In the genomic region with DNA sequence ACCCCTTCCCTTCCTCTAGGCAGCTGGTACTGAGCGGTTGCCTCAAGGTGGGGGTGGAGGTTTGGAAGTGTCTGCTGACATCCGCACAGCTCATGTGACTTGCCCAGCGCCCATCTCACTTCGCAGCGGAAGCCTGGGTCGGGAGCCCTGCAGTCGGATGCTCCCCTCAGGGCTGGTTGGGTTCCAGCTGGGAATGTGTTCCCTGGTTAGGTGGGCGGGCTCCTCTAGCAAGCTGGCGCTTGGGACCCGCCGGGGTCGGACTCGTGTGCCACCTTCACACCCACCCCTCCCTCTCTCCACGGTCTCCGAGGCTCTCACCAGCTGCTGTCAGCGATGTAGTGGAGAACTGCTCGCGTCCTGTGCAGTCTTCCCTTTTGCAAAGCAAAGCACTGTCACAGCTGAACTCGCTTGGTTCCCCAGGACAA, we compare ENCODE assay signal across 8 cellular contexts. TPM values are rescaled to one million over a fixed set of nuclear protein-coding genes. Genes with fewer than 3 reads are reported as not detected.
DNase-seq lines count a peak whose midpoint lies in the region; ATAC-seq lines count a peak whose summit lies in the region.

No MANE protein-coding gene starts in this region.

- ATAC-seq in right cardiac atrium, result peak; percentile 30 to 31
- ATAC-seq in HG03095 (IDR thresholded peaks at IDR 0.05; ENCODE audit: unreplicated experiment), result no peak
- ATAC-seq in GM18907 (IDR thresholded peaks at IDR 0.05; ENCODE audit: unreplicated experiment), result no peak

- H3K4me3 ChIP-seq in right cardiac atrium (ENCODE audit: low read length) (peak overlapping the region; percentile 17), thymus (ENCODE audit: low read length) (peak overlapping the region; percentile 36)

- WGBS in right cardiac atrium, result 21% methylated on average over 19 of the region's 19 CpGs
- 26% methylated on average over 19 of the region's 19 CpGs for WGBS in thymus

- H3K4me1 ChIP-seq in right cardiac atrium (ENCODE audit: control insufficient read depth, insufficient read depth, low read length) (peaks cover 18% of the 10 kb centered on the region), thymus (ENCODE audit: control insufficient read depth, insufficient read depth, low read length) (peaks cover 38% of the 10 kb centered on the region)

- intact Hi-C loops in right cardiac atrium (cut with DNase I), result no loop called here

- peaks cover 20% of the 10 kb centered on the region for H3K36me3 ChIP-seq in thymus (ENCODE audit: control insufficient read depth, insufficient read depth)

- H3K27ac ChIP-seq in right cardiac atrium (ENCODE audit: low read length), result peak overlapping the region; percentile 4
- H3K27ac ChIP-seq in thymus (ENCODE audit: low read depth), result peak overlapping the region; percentile 80

- peak; percentile 48 for DNase-seq in activated gamma-delta T cell treated with Interleukin-2 at 50 U/mL for 16 hours
- no peak for DNase-seq in activated gamma-delta T cell (lab: John Stamatoyannopoulos, UW)
- peak; percentile 69 for DNase-seq in activated effector memory CD4-positive, alpha-beta T cell treated with anti-CD3 and anti-CD28 coated beads, Interleukin-2, amount 50 U/mL, for 16 hours
- DNase-seq in right cardiac atrium, result no peak
- DNase-seq in GM19240 (ENCODE audit: insufficient read length, low spot score), result no peak

- H3K27me3 ChIP-seq in right cardiac atrium (ENCODE audit: control insufficient read depth, insufficient read depth), result no peaks in the 10 kb centered on the region
- H3K27me3 ChIP-seq in thymus (ENCODE audit: control insufficient read depth, insufficient read depth), result no peaks in the 10 kb centered on the region

- no peaks in the 10 kb centered on the region for H3K9me3 ChIP-seq in right cardiac atrium (ENCODE audit: control insufficient read depth, low read length)
- H3K9me3 ChIP-seq in thymus (ENCODE audit: control insufficient read depth), result no peaks in the 10 kb centered on the region

RNA-seq across cellular contexts. Expression of a gene that starts 10.2 kb away (rescaled TPM):
- 10 to 100 TPM; 16.5 to 24.9 (median 18.9) TPM for total RNA-seq in right cardiac atrium
- polyA plus RNA-seq in right cardiac atrium (23.4 TPM), thymus (39.3 TPM)

RNA-seq across cellular contexts. Expression of a gene that starts 24.2 kb away (rescaled TPM):
- total RNA-seq in right cardiac atrium, result 10 to 100 TPM; 10.9 to 15.0 (median 12.8) TPM
- 27.9 TPM for polyA plus RNA-seq in right cardiac atrium
- 32.3 TPM for polyA plus RNA-seq in thymus

RNA-seq across cellular contexts. Expression of a gene that starts 26.9 kb away (rescaled TPM):
- under 1 TPM in 3 of 4 donors, not detected in 1; 0.25 to 0.35 (median 0.29) TPM for total RNA-seq in right cardiac atrium
- polyA plus RNA-seq in right cardiac atrium (0.25 TPM), thymus (2.9 TPM)

RNA-seq across cellular contexts. Expression of a gene that starts 57.6 kb away (rescaled TPM):
- under 1 TPM in 1 of 4 donors, not detected in 3; 0.06 TPM for total RNA-seq in right cardiac atrium
- polyA plus RNA-seq in right cardiac atrium, result 0.07 TPM
- polyA plus RNA-seq in thymus, result 0.59 TPM

Comparison
In these comparisons a context has a peak if more than half of its experiments do, and no peak if none do; other contexts are left out.
1. DNase-seq: peak in activated gamma-delta T cell treated with Interleukin-2 at 50 U/mL for 16 hours (single experiment) and activated effector memory CD4-positive, alpha-beta T cell treated with anti-CD3 and anti-CD28 coated beads, Interleukin-2, amount 50 U/mL, for 16 hours (single experiment); none in activated gamma-delta T cell (single experiment), right cardiac atrium (0 of 3) and GM19240 (single experiment).
2. ATAC-seq: peak in right cardiac atrium (2 of 2); none in HG03095 (single experiment) and GM18907 (single experiment).